ENCODE assay signal across 30 cellular contexts in the genomic region with DNA sequence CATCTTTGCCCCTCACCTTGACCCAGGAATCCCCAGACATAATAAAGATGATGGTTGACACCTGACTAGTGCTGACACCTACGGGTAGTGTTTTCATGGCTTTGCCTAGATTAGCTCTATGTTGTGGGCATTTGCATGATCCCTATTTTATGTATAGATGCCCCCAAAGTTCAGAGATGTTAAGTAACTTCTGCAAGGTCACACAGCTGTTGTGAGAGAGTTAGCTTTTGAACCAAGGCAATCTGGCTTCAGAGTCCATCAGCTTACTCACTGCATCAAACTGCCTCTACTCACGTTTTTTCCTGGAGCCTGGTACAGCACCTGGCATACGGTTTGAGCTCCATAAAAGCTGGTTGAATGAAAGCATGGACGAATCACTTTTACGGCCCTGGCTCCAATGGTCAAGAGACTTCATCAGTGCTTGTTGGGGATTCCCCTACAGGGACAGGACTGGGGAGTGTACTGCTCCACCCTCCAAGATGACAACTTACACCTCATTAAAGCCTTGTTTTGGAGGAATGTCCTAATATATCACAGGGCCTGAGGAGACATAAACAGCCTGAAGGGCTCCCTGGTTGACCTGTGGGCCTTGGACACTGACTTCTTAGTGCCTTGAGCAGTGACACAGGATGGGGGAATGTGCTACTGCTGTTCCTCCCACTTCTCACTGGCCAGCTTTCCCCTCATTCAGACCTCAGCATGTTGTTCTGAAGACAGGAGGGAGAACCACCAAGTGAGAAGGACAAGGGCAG.
"Had no signal": no experiment of that assay in that cellular context is flagged by ENCODE, and none has a peak within 500 bp of the region (broad histone marks: within the 10 kb centered on the region; RNA-seq: fewer than 3 reads in every experiment).

No MANE protein-coding gene starts in this region.

- H3K27ac ChIP-seq: brain microvascular endothelial cell, esophagus muscularis mucosa, gastroesophageal sphincter, WERI-Rb-1 had no signal

- ATAC-seq: activated CD4-positive, CD25-positive, alpha-beta regulatory T cell treated with anti-CD3 and anti-CD28 coated beads, Interleukin-2, amount 50 U/mL, for 24 hours; activated CD8-positive, alpha-beta T cell treated with anti-CD3 and anti-CD28 coated beads for 36 hours; effector memory CD8-positive, alpha-beta T cell; gastroesophageal sphincter; T-helper 17 cell had no signal

- FAIRE-seq: astrocyte, colon had no signal

- H3K36me3 ChIP-seq: brain microvascular endothelial cell, esophagus muscularis mucosa, gastroesophageal sphincter, WERI-Rb-1 had no signal

- H3K4me3 ChIP-seq: esophagus muscularis mucosa, gastroesophageal sphincter had no signal

- DNase-seq: activated B cell treated with CpG ODN at 0.5 μM for 24 hours; activated CD4-positive, alpha-beta T cell treated with anti-CD3 and anti-CD28 coated beads for 48 hours; activated CD4-positive, alpha-beta T cell treated with anti-CD3 and anti-CD28 coated beads, Interleukin-2, amount 50 U/mL, for 1 hour; activated CD4-positive, alpha-beta T cell treated with anti-CD3 and anti-CD28 coated beads, Interleukin-2, amount 50 U/mL, for 48 hours; activated CD8-positive, alpha-beta memory T cell treated with anti-CD3 and anti-CD28 coated beads for 24 hours; activated CD8-positive, alpha-beta T cell treated with anti-CD3 and anti-CD28 coated beads for 36 hours; activated effector memory CD4-positive, alpha-beta T cell treated with anti-CD3 and anti-CD28 coated beads, Interleukin-2, amount 50 U/mL, for 16 hours; activated naive CD4-positive, alpha-beta T cell treated with anti-CD3 and anti-CD28 coated beads for 36 hours; activated naive CD8-positive, alpha-beta T cell treated with anti-CD3 and anti-CD28 coated beads, Interleukin-2, amount 10 ng/mL, durations not matched to agents 7 days and 5 days; activated T-cell treated with anti-CD3 and anti-CD28 coated beads, Interleukin-2, amount 50 U/mL, for 1 hour; activated T-cell treated with anti-CD3 and anti-CD28 coated beads, Interleukin-2, amount 50 U/mL, for 48 hours; amniotic stem cell; anterior cingulate cortex; brain microvascular endothelial cell; caudate nucleus; cortex of kidney; dermis blood vessel endothelial cell; effector CD4-positive, alpha-beta T cell; effector memory CD8-positive, alpha-beta T cell; erythroblast; foreskin melanocyte; T-helper 1 cell; T-helper 17 cell; T1000; WERI-Rb-1 had no signal

- H3K4me1 ChIP-seq: esophagus muscularis mucosa, gastroesophageal sphincter had no signal

- H3K9me3 ChIP-seq: esophagus muscularis mucosa, gastroesophageal sphincter had no signal

- H3K27me3 ChIP-seq: brain microvascular endothelial cell, esophagus muscularis mucosa had no signal
